ENCODE assay signal across 21 cellular contexts in the genomic region with DNA sequence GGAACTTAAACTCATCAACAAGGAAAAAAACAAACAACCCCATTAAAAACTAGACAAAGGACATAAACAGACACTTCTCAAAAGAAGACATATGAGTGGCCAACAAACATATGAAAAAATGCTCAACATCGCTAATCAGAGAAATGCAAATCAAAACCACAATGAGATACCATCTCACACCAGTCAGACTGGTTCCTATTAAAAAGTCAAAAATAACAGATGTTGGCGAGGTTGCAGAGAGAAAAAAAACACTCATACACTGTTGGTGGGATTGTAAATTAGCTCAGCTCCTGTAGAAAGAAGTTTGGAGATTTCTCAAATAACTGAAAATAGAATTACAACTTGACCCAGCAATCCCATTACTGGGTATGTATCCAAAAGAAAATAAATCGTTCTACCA. TPM values are rescaled to one million over a fixed set of nuclear protein-coding genes. Genes with fewer than 3 reads are reported as not detected.
"Had no signal": no experiment of that assay in that cellular context is flagged by ENCODE, and none has a peak within 500 bp of the region (broad histone marks: within the 10 kb centered on the region; RNA-seq: fewer than 3 reads in every experiment).

No MANE protein-coding gene starts in this region.

- DNase-seq: activated B cell treated with CpG ODN at 0.5 μM for 24 hours; activated CD4-positive, alpha-beta T cell treated with anti-CD3 and anti-CD28 coated beads for 36 hours; activated CD4-positive, alpha-beta T cell treated with anti-CD3 and anti-CD28 coated beads, Interleukin-2, amount 50 U/mL, for 4 hours; activated CD8-positive, alpha-beta memory T cell treated with anti-CD3 and anti-CD28 coated beads, Interleukin-2, amount 50 U/mL, for 48 hours; activated naive CD4-positive, alpha-beta T cell; activated naive CD8-positive, alpha-beta T cell treated with anti-CD3 and anti-CD28 coated beads for 36 hours; activated T-cell treated with anti-CD3 and anti-CD28 coated beads, Interleukin-2, amount 50 U/mL, for 4 hours; central memory CD4-positive, alpha-beta T cell; effector memory CD4-positive, alpha-beta T cell; gastrocnemius medialis; islet precursor cell; left cardiac atrium; ovary; stimulated activated CD4-positive, alpha-beta T cell treated with anti-CD3 and anti-CD28 coated beads, Interleukin-2, amount 100 ng/mL, for 48 hours; stimulated activated naive CD8-positive, alpha-beta T cell treated with anti-CD3 and anti-CD28 coated beads, Interleukin-15, Interleukin-2, amounts not matched to agents 100 U/mL and 50 U/mL, for 24 hours; T-helper 9 cell had no signal

- H3K4me1 ChIP-seq: gastrocnemius medialis, prostate gland had no signal

- H3K4me3 ChIP-seq: esophagus muscularis mucosa, gastrocnemius medialis, ovary, prostate gland had no signal

- H3K27ac ChIP-seq: esophagus muscularis mucosa, gastrocnemius medialis, neutrophil, ovary, prostate gland had no signal

- ATAC-seq: activated CD4-positive, alpha-beta T cell treated with anti-CD3 and anti-CD28 coated beads for 36 hours; activated T-cell treated with anti-CD3 and anti-CD28 coated beads, Interleukin-2, amount 50 U/mL, for 4 hours; gastrocnemius medialis; left cardiac atrium; natural killer cell treated with Interleukin-12 subunit alpha and Interleukin-12 subunit beta and Interleukin-15 and Interleukin-18, amount 100 ng/mL, for 72 hours; stimulated activated naive CD8-positive, alpha-beta T cell treated with anti-CD3 and anti-CD28 coated beads, Interleukin-15, Interleukin-2, amounts not matched to agents 100 U/mL and 50 U/mL, for 24 hours had no signal

- H3K9me3 ChIP-seq: esophagus muscularis mucosa, gastrocnemius medialis, neutrophil, ovary, prostate gland had no signal

- H3K36me3 ChIP-seq: esophagus muscularis mucosa, gastrocnemius medialis, neutrophil, ovary, prostate gland had no signal

- H3K27me3 ChIP-seq: esophagus muscularis mucosa, gastrocnemius medialis, neutrophil, ovary had no signal

- FAIRE-seq: astrocyte had no signal

RNA-seq across cellular contexts. Expression of a gene that starts 28.7 kb away (rescaled TPM):
- total RNA-seq: activated B cell treated with CpG ODN at 0.5 μM for 24 hours, gastrocnemius medialis had no signal
